Comparison of ENCODE assay signal across 2 cellular contexts in the genomic region with DNA sequence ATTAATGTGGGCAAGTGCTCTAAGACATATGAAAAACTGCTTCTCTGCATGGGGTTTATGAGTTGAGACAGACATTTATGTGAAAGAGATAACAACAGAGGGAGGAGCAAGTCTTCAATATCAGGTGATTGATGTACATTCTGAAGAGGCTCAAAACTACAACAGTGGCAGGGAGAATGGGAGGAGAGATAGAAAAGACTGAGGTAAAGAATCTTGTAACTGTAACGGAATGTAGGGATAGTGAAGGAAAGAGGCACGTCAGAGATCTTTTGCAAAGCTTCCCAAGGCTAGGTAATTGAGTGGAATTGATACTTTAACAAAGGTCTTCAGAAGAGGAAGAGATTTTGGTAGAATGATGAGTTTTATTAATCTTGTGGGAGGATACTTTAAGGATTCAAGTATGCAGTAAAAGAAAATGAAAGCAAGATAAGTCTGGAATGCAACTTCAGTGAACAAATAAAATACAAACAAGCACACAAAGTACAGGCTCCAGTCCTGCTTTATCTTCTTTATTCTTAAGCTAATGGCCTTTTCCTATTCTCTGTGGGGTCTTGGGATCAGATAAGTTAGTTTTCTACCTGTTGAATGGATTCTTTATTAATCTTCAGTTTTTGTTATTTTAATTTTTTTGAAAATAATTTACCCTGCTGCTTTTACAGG.
TF ChIP-seq lines count a peak whose summit lies in the region.

No MANE protein-coding gene starts in this region.

TF ChIP-seq in GM23338, 12 proteins besides CTCF, POLR2A, EP300 and RAD21 (continued from another document and continues in another):
- TF ChIP-seq JUNB (IDR thresholded peaks at IDR 0.05; ENCODE audit: unreplicated experiment) (no peak), EZH2 (IDR thresholded peaks at IDR 0.05; ENCODE audit: low read depth, unreplicated experiment) (no peak), CREB1 (CRISPR knock-in tag; IDR thresholded peaks at IDR 0.05; ENCODE audit: low read depth) (no peak), ZNF462 (CRISPR knock-in tag; IDR thresholded peaks at IDR 0.05) (no peak), ZNF331 (CRISPR knock-in tag; IDR thresholded peaks at IDR 0.05; ENCODE audit: low read depth) (no peak), EZH2phosphoT487 (IDR thresholded peaks at IDR 0.05; ENCODE audit: unreplicated experiment) (no peak), POLR2AphosphoS5 (IDR thresholded peaks at IDR 0.05; ENCODE audit: low read depth) (no peak), NANOG (IDR thresholded peaks at IDR 0.05; ENCODE audit: borderline replicate concordance) (no peak)
- TF ChIP-seq, protein P1, sequence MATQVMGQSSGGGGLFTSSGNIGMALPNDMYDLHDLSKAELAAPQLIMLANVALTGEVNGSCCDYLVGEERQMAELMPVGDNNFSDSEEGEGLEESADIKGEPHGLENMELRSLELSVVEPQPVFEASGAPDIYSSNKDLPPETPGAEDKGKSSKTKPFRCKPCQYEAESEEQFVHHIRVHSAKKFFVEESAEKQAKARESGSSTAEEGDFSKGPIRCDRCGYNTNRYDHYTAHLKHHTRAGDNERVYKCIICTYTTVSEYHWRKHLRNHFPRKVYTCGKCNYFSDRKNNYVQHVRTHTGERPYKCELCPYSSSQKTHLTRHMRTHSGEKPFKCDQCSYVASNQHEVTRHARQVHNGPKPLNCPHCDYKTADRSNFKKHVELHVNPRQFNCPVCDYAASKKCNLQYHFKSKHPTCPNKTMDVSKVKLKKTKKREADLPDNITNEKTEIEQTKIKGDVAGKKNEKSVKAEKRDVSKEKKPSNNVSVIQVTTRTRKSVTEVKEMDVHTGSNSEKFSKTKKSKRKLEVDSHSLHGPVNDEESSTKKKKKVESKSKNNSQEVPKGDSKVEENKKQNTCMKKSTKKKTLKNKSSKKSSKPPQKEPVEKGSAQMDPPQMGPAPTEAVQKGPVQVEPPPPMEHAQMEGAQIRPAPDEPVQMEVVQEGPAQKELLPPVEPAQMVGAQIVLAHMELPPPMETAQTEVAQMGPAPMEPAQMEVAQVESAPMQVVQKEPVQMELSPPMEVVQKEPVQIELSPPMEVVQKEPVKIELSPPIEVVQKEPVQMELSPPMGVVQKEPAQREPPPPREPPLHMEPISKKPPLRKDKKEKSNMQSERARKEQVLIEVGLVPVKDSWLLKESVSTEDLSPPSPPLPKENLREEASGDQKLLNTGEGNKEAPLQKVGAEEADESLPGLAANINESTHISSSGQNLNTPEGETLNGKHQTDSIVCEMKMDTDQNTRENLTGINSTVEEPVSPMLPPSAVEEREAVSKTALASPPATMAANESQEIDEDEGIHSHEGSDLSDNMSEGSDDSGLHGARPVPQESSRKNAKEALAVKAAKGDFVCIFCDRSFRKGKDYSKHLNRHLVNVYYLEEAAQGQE (IDR thresholded peaks at IDR 0.05; ENCODE audit: unreplicated experiment), result no peak

TF ChIP-seq in K562, 482 proteins besides CTCF, POLR2A, EP300 and RAD21:
- TF ChIP-seq, protein P2, sequence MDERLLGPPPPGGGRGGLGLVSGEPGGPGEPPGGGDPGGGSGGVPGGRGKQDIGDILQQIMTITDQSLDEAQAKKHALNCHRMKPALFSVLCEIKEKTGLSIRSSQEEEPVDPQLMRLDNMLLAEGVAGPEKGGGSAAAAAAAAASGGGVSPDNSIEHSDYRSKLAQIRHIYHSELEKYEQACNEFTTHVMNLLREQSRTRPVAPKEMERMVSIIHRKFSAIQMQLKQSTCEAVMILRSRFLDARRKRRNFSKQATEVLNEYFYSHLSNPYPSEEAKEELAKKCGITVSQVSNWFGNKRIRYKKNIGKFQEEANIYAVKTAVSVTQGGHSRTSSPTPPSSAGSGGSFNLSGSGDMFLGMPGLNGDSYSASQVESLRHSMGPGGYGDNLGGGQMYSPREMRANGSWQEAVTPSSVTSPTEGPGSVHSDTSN (CRISPR knock-in tag; IDR thresholded peaks at IDR 0.05; ENCODE audit: low read depth), result no peak
- TF ChIP-seq, protein P2 (tag; conservative IDR thresholded peaks at IDR 0.05; ENCODE audit: low read depth), result peak; percentile 77
- TF ChIP-seq ELK1 (CRISPR knock-in tag; IDR thresholded peaks at IDR 0.05) (no peak), ZFPM2 (CRISPR knock-in tag; IDR thresholded peaks at IDR 0.05) (no peak), MEIS2 (IDR thresholded peaks at IDR 0.05; ENCODE audit: partially characterized antibody) (peak; percentile 79), SMARCB1 (IDR thresholded peaks at IDR 0.05; ENCODE audit: insufficient read length, low read depth) (no peak), ID3 (CRISPR knock-in tag; IDR thresholded peaks at IDR 0.05) (no peak), ID3 (tag; IDR thresholded peaks at IDR 0.05) (no peak), PKNOX1 (IDR thresholded peaks at IDR 0.05) (peak; percentile 86), ZNF274 (IDR thresholded peaks at IDR 0.05; ENCODE audit: borderline replicate concordance, low read depth, low read length) (no peak), ARHGAP35 (IDR thresholded peaks at IDR 0.05; ENCODE audit: partially characterized antibody) (no peak), ZNF23 (CRISPR knock-in tag; IDR thresholded peaks at IDR 0.05) (no peak), FOXJ2 (tag; IDR thresholded peaks at IDR 0.05) (no peak)
- TF ChIP-seq, protein P3, sequence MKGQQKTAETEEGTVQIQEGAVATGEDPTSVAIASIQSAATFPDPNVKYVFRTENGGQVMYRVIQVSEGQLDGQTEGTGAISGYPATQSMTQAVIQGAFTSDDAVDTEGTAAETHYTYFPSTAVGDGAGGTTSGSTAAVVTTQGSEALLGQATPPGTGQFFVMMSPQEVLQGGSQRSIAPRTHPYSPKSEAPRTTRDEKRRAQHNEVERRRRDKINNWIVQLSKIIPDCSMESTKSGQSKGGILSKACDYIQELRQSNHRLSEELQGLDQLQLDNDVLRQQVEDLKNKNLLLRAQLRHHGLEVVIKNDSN (CRISPR knock-in tag; IDR thresholded peaks at IDR 0.05), result no peak
